ENCODE assay signal across 1 cellular context in the genomic region with DNA sequence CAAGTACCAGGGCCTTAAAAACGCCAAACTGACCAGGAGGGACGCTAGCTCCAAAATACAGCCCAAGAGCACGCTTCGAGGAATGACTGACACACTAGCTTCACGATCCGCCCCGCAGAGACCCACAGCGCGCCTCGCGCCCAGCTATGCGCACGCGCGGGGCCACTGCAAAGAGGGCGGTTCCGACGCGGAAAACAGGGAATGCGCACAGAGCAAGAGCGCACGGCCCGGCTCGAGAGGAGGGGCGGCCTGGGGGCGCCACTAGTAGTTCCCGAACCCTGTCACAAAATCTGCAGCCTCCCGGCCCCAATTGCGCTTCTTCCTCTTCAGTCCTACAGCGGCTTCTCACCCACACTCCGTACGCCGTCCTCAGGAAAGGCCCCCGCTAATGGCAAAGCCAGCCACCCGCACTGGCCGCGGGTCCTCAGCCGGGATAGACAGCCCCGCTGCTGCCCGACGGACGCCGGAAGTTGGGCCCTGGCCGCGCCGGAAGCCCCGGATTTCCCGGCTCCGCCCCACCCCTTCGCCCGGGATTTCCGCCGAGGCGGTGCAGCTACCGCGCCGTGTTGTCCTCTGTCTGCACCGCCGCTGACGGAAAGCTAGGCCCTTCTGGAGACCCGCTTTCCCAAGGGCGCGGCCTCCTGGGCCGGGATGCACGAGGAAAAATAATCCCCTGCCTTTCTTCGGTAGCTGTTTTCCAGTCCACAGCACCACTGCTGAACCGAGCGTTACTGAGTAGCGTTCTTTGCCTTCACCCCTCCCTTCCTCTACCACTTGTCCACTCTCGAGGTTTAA.
A peak's percentile ranks its signal among the peaks of the same experiment; 100 is the strongest.
TF ChIP-seq lines count a peak whose summit lies in the region.

TSS of gene HDHD2 (minus strand) at position 472 of the 795 bp plus-strand sequence. CDS start 14,061 bp downstream, outside the sequence.

TF ChIP-seq in HepG2, 621 proteins besides CTCF, POLR2A, EP300 and RAD21 (continued from another document):
- TF ChIP-seq ZNF678 (CRISPR knock-in tag; IDR thresholded peaks at IDR 0.05), result no peak
- TF ChIP-seq MBD4 (IDR thresholded peaks at IDR 0.05; ENCODE audit: borderline replicate concordance, low read length), result no peak
- TF ChIP-seq ZNF878 (CRISPR knock-in tag; IDR thresholded peaks at IDR 0.05), result peak; percentile 71; the same call in 1 of the 2 replicates
- no peak for TF ChIP-seq TOE1 (CRISPR knock-in tag; IDR thresholded peaks at IDR 0.05)
- TF ChIP-seq DNMT3B (CRISPR knock-in tag; conservative IDR thresholded peaks at IDR 0.05), result no peak
- TF ChIP-seq NFE2L2 (IDR thresholded peaks at IDR 0.05; ENCODE audit: low read length), result no peak
- no peak for TF ChIP-seq TEAD3 (CRISPR knock-in tag; optimal IDR thresholded peaks at IDR 0.05; ENCODE audit: borderline replicate concordance)
- no peak for TF ChIP-seq ZNF207 (IDR thresholded peaks at IDR 0.05; ENCODE audit: borderline replicate concordance)
- TF ChIP-seq MATR3 (CRISPR knock-in tag; IDR thresholded peaks at IDR 0.05), result no peak
- no peak for TF ChIP-seq SMARCE1 (IDR thresholded peaks at IDR 0.05; ENCODE audit: borderline replicate concordance)
- TF ChIP-seq NR1H2 (CRISPR knock-in tag; IDR thresholded peaks at IDR 0.05; ENCODE audit: borderline replicate concordance, low read depth), result peak; percentile 50; the same call in 1 of the 2 replicates
- TF ChIP-seq ZBTB7B (CRISPR knock-in tag; IDR thresholded peaks at IDR 0.05), result no peak; the same call in 1 of the 2 replicates
- TF ChIP-seq, protein P1, sequence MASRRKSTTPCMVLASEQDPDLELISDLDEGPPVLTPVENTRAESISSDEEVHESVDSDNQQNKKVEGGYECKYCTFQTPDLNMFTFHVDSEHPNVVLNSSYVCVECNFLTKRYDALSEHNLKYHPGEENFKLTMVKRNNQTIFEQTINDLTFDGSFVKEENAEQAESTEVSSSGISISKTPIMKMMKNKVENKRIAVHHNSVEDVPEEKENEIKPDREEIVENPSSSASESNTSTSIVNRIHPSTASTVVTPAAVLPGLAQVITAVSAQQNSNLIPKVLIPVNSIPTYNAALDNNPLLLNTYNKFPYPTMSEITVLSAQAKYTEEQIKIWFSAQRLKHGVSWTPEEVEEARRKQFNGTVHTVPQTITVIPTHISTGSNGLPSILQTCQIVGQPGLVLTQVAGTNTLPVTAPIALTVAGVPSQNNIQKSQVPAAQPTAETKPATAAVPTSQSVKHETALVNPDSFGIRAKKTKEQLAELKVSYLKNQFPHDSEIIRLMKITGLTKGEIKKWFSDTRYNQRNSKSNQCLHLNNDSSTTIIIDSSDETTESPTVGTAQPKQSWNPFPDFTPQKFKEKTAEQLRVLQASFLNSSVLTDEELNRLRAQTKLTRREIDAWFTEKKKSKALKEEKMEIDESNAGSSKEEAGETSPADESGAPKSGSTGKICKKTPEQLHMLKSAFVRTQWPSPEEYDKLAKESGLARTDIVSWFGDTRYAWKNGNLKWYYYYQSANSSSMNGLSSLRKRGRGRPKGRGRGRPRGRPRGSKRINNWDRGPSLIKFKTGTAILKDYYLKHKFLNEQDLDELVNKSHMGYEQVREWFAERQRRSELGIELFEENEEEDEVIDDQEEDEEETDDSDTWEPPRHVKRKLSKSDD (CRISPR knock-in tag; IDR thresholded peaks at IDR 0.05; ENCODE audit: low read depth), result no peak
- peak; percentile 64; the same call in 1 of the 2 replicates for TF ChIP-seq NRL (CRISPR knock-in tag; IDR thresholded peaks at IDR 0.05; ENCODE audit: borderline replicate concordance)
- no peak for TF ChIP-seq ZNF691 (CRISPR knock-in tag; IDR thresholded peaks at IDR 0.05; ENCODE audit: borderline replicate concordance, low read depth)
- TF ChIP-seq, protein P2, sequence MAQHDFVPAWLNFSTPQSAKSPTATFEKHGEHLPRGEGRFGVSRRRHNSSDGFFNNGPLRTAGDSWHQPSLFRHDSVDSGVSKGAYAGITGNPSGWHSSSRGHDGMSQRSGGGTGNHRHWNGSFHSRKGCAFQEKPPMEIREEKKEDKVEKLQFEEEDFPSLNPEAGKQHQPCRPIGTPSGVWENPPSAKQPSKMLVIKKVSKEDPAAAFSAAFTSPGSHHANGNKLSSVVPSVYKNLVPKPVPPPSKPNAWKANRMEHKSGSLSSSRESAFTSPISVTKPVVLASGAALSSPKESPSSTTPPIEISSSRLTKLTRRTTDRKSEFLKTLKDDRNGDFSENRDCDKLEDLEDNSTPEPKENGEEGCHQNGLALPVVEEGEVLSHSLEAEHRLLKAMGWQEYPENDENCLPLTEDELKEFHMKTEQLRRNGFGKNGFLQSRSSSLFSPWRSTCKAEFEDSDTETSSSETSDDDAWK (CRISPR knock-in tag; IDR thresholded peaks at IDR 0.05), result no peak
- TF ChIP-seq, protein P3, sequence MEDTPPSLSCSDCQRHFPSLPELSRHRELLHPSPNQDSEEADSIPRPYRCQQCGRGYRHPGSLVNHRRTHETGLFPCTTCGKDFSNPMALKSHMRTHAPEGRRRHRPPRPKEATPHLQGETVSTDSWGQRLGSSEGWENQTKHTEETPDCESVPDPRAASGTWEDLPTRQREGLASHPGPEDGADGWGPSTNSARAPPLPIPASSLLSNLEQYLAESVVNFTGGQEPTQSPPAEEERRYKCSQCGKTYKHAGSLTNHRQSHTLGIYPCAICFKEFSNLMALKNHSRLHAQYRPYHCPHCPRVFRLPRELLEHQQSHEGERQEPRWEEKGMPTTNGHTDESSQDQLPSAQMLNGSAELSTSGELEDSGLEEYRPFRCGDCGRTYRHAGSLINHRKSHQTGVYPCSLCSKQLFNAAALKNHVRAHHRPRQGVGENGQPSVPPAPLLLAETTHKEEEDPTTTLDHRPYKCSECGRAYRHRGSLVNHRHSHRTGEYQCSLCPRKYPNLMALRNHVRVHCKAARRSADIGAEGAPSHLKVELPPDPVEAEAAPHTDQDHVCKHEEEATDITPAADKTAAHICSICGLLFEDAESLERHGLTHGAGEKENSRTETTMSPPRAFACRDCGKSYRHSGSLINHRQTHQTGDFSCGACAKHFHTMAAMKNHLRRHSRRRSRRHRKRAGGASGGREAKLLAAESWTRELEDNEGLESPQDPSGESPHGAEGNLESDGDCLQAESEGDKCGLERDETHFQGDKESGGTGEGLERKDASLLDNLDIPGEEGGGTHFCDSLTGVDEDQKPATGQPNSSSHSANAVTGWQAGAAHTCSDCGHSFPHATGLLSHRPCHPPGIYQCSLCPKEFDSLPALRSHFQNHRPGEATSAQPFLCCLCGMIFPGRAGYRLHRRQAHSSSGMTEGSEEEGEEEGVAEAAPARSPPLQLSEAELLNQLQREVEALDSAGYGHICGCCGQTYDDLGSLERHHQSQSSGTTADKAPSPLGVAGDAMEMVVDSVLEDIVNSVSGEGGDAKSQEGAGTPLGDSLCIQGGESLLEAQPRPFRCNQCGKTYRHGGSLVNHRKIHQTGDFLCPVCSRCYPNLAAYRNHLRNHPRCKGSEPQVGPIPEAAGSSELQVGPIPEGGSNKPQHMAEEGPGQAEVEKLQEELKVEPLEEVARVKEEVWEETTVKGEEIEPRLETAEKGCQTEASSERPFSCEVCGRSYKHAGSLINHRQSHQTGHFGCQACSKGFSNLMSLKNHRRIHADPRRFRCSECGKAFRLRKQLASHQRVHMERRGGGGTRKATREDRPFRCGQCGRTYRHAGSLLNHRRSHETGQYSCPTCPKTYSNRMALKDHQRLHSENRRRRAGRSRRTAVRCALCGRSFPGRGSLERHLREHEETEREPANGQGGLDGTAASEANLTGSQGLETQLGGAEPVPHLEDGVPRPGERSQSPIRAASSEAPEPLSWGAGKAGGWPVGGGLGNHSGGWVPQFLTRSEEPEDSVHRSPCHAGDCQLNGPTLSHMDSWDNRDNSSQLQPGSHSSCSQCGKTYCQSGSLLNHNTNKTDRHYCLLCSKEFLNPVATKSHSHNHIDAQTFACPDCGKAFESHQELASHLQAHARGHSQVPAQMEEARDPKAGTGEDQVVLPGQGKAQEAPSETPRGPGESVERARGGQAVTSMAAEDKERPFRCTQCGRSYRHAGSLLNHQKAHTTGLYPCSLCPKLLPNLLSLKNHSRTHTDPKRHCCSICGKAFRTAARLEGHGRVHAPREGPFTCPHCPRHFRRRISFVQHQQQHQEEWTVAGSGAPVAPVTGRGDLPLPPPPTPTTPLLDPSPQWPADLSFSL (CRISPR knock-in tag; IDR thresholded peaks at IDR 0.05), result no peak
- TF ChIP-seq TBX3 (IDR thresholded peaks at IDR 0.05; ENCODE audit: borderline replicate concordance), result no peak
- TF ChIP-seq ZNF484 (CRISPR knock-in tag; IDR thresholded peaks at IDR 0.05; ENCODE audit: borderline replicate concordance, low read depth), result no peak
- TF ChIP-seq POLR2AphosphoS2 (IDR thresholded peaks at IDR 0.05; ENCODE audit: low read depth, low read length), result no peak
- 0 out of 2 replicates have a peak, but pooled peaks have one; percentile 24 for TF ChIP-seq SATB2 (CRISPR knock-in tag; IDR thresholded peaks at IDR 0.05)
- TF ChIP-seq NFYB (CRISPR knock-in tag; IDR thresholded peaks at IDR 0.05), result peak; percentile 32; the same call in 1 of the 2 replicates
- no peak for TF ChIP-seq ZNF839 (CRISPR knock-in tag; IDR thresholded peaks at IDR 0.05; ENCODE audit: borderline replicate concordance)
- no peak for TF ChIP-seq RORA (CRISPR knock-in tag; IDR thresholded peaks at IDR 0.05)
